ENCODE assay signal across 8 cellular contexts in the genomic region with DNA sequence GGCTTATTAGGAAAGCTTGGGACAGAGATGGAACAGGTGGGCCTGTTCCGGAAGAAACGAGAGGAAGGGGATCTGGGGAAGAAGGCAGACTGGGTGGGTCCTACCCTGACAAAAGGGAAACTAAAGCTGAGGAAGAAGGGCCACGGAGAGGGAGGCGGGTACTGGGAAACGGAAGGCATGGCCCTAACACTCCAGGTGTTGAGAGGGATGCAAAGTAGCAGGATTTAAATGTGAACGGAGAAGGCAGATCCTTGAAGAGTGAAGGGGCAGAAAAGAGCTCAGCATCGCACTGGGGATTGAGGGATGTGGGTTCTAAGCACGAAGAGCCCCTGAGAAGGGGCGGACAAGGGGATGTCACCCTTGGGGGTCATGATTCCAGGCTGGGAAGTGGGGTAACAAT. TPM values are rescaled to one million over a fixed set of nuclear protein-coding genes. Genes with fewer than 3 reads are reported as not detected.
DNase-seq lines count a peak whose midpoint lies in the region; ATAC-seq and TF ChIP-seq lines count a peak whose summit lies in the region.

No MANE protein-coding gene starts in this region.

- no peaks in the 10 kb centered on the region for H3K9me3 Mint-ChIP-seq in CD4-positive, alpha-beta memory T cell
- H3K9me3 Mint-ChIP-seq in IgD-negative memory B cell (no peaks in the 10 kb centered on the region), MCF 10A (ENCODE audit: unreplicated experiment) (no peaks in the 10 kb centered on the region)

- no peaks in the 10 kb centered on the region for H3K27me3 Mint-ChIP-seq in CD4-positive, alpha-beta memory T cell
- H3K27me3 Mint-ChIP-seq in IgD-negative memory B cell (no peaks in the 10 kb centered on the region), MCF 10A (ENCODE audit: insufficient read depth, unreplicated experiment) (no peaks in the 10 kb centered on the region)

- intact Hi-C loops in CD4-positive, alpha-beta memory T cell (cut with micrococcal nuclease), result loop anchor here (1.0 to 2.0 kb wide), 3 partner anchors 87 to 148 kb away; no protein-coding TSS in a partner anchor
- intact Hi-C loops in MCF 10A (cut with micrococcal nuclease), result loop anchor here (1.0 to 5.0 kb wide), 2 partner anchors 146 to 154 kb away; no protein-coding TSS in a partner anchor
- intact Hi-C loops in mucosa of descending colon (cut with DNase I, micrococcal nuclease), result no loop called here

- H3K9me3 ChIP-seq in CD4-positive, alpha-beta memory T cell (ENCODE audit: control insufficient read depth in 1 of 2, low read length in 2 of 2), result no peaks in the 10 kb centered on the region
- H3K9me3 ChIP-seq in mucosa of descending colon, result no peaks in the 10 kb centered on the region

- no peak for DNase-seq in CD4-positive, alpha-beta memory T cell
- no peak for DNase-seq in MCF 10A (ENCODE audit: unreplicated experiment)
- DNase-seq in mucosa of descending colon, result peak in 1 of 3 donors; percentile 8
- no peak for DNase-seq in stimulated activated CD4-positive, alpha-beta T cell treated with anti-CD3 and anti-CD28 coated beads, Interleukin-1b, Interleukin-23, amount 100 ng/mL, for 48 hours
- no peak for DNase-seq in stimulated activated CD4-positive, alpha-beta T cell treated with anti-CD3 and anti-CD28 coated beads, Interleukin-2, amount 100 ng/mL, for 24 hours
- no peak for DNase-seq in NCI-H2171 (lab: John Stamatoyannopoulos, UW)

- ATAC-seq in mucosa of descending colon, result peak; percentile 26
- no peak for ATAC-seq in HG03135 (IDR thresholded peaks at IDR 0.05; ENCODE audit: unreplicated experiment)

- H3K4me3 ChIP-seq in CD4-positive, alpha-beta memory T cell (ENCODE audit: low read length in 2 of 2), result peak overlapping the region; percentile 78 to 94
- peak overlapping the region; percentile 58 for H3K4me3 ChIP-seq in mucosa of descending colon

- peak overlapping the region; percentile 88 to 97 (median 95) for H3K4me3 Mint-ChIP-seq in CD4-positive, alpha-beta memory T cell
- H3K4me3 Mint-ChIP-seq in IgD-negative memory B cell (peak overlapping the region; percentile 93 to 99 (median 94)), MCF 10A (ENCODE audit: unreplicated experiment) (peak overlapping the region; percentile 86)

- H3K36me3 ChIP-seq in CD4-positive, alpha-beta memory T cell (ENCODE audit: insufficient read depth, low read length), result no peaks in the 10 kb centered on the region
- no peaks in the 10 kb centered on the region for H3K36me3 ChIP-seq in mucosa of descending colon (ENCODE audit: low read depth)

- CTCF ChIA-PET in CD4-positive, alpha-beta memory T cell (lab: Charles Lee; ENCODE audit: partially characterized antibody), result interaction anchor here (1.2 kb wide), 1 partner anchor 33 kb away, joined by 3 read pairs; no protein-coding TSS in a partner anchor
- CTCF ChIA-PET in MCF 10A (lab: Yijun Ruan, JAX), result interaction anchor here (0.7 kb wide), 1 partner anchor 42 kb away, joined by 5 read pairs; no protein-coding TSS in a partner anchor

- H3K36me3 Mint-ChIP-seq in CD4-positive, alpha-beta memory T cell, result peaks cover 0 to 12% of the 10 kb centered on the region in 2 donors
- H3K36me3 Mint-ChIP-seq in IgD-negative memory B cell (peaks cover 2% of the 10 kb centered on the region), MCF 10A (ENCODE audit: insufficient read depth, unreplicated experiment) (no peaks in the 10 kb centered on the region)

- no peak for TF ChIP-seq CTCF in MCF 10A (IDR thresholded peaks at IDR 0.05; ENCODE audit: unreplicated experiment)
- TF ChIP-seq CTCF in mucosa of descending colon (IDR thresholded peaks at IDR 0.05), result no peak

- peaks cover 48 to 61% (median 55%) of the 10 kb centered on the region in 4 donors for H3K4me1 Mint-ChIP-seq in CD4-positive, alpha-beta memory T cell
- H3K4me1 Mint-ChIP-seq in IgD-negative memory B cell (peaks cover 36 to 54% (median 42%) of the 10 kb centered on the region in 3 donors), MCF 10A (ENCODE audit: insufficient read depth, unreplicated experiment) (peaks cover 13% of the 10 kb centered on the region)

- H3K27ac Mint-ChIP-seq in CD4-positive, alpha-beta memory T cell, result peak overlapping the region; percentile 86 to 97 (median 95)
- H3K27ac Mint-ChIP-seq in IgD-negative memory B cell, result peak overlapping the region in 1 of 3 donors; percentile 45
- no peak overlapping the region for H3K27ac Mint-ChIP-seq in MCF 10A (ENCODE audit: low read depth, unreplicated experiment)

- H3K4me1 ChIP-seq in CD4-positive, alpha-beta memory T cell (ENCODE audit: insufficient read depth, low read length), result peaks cover 56% of the 10 kb centered on the region
- peaks cover 4% of the 10 kb centered on the region for H3K4me1 ChIP-seq in mucosa of descending colon (ENCODE audit: low read depth)

- H3K27me3 ChIP-seq in CD4-positive, alpha-beta memory T cell (ENCODE audit: insufficient read depth, low read length), result no peaks in the 10 kb centered on the region

- POLR2A ChIA-PET in CD4-positive, alpha-beta memory T cell (lab: Charles Lee; ENCODE audit: partially characterized antibody), result interaction anchor here (0.8 to 2.1 kb wide), 5 partner anchors 8 to 150 kb away, joined by 3 to 7 read pairs (median 5); a partner anchor contains a TSS
- POLR2A ChIA-PET in MCF 10A (lab: Yijun Ruan, JAX), result interaction anchor here (0.5 to 1.9 kb wide), 6 partner anchors 15 to 211 kb away, joined by 3 to 6 read pairs (median 4); a partner anchor contains a TSS

- H3K27ac ChIP-seq in CD4-positive, alpha-beta memory T cell (ENCODE audit: low read depth, low read length), result peak overlapping the region; percentile 65

- no TSS peak for BruUV-seq in MCF 10A (replicated peaks; lab: Mats Ljungman, UMichigan)

RNA-seq across cellular contexts. Expression of a gene that starts 0.7 kb away (rescaled TPM):
- 10 to 100 TPM; 54.9 to 58.6 TPM for total RNA-seq in CD4-positive, alpha-beta memory T cell
- 1 to 10 TPM; 7.7 to 9.0 TPM for polyA plus RNA-seq in CD4-positive, alpha-beta memory T cell
- 8.3 TPM for polyA plus RNA-seq in IgD-negative memory B cell
- 12.0 and 12.9 TPM in 2 replicates for total RNA-seq in MCF 10A (2022)
- 10 to 100 TPM in 2 of 3 donors, 1 to 10 TPM in 1; 9.3 to 14.8 (median 11.1) TPM for total RNA-seq in mucosa of descending colon

Comparison
In these comparisons a context has a peak if more than half of its experiments do, and no peak if none do; other contexts are left out.
1. intact Hi-C loops: an anchor here in CD4-positive, alpha-beta memory T cell (1.0 to 2.0 kb wide) and MCF 10A (1.0 to 5.0 kb wide); none called in mucosa of descending colon.